Comparison of ENCODE assay signal across 23 cellular contexts in the genomic region with DNA sequence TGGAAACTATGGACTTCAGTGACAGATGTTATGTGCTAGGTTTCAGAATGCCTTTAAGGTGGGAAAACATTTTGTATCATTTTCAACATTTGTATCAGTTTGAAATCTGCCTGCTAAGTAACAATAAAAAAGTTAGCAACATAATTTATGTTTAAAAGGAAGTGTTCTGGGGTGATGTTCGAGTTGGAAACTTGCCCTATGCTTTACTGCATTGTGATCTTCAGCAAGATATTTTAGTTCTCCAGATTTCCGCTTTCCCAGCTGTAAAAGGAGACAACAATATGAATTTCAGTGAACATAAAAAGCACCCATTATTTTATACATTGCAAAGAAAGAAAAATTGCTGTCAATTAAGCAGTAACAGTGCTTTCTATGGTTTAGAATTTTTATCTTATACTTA.
A peak's percentile ranks its signal among the peaks of the same experiment; 100 is the strongest.
DNase-seq lines count a peak whose midpoint lies in the region; ATAC-seq and TF ChIP-seq lines count a peak whose summit lies in the region.
"Had no signal": no experiment of that assay in that cellular context is flagged by ENCODE, and none has a peak within 500 bp of the region (broad histone marks: within the 10 kb centered on the region; RNA-seq: fewer than 3 reads in every experiment).

No MANE protein-coding gene starts in this region.

- no peak overlapping the region for H3K4me2 ChIP-seq in Karpas-422 (ENCODE audit: low read depth, low read length, poor library complexity, severe bottlenecking)
- H3K4me2 ChIP-seq: A549, PC-9 had no signal

- no peaks in the 10 kb centered on the region for H3K79me2 ChIP-seq in Karpas-422 (ENCODE audit: low read length)

- no peak overlapping the region for H3K4me3 Mint-ChIP-seq in nephron
- H3K4me3 Mint-ChIP-seq: CD4-positive, alpha-beta T cell had no signal

- TF ChIP-seq CTCF in heart right ventricle (IDR thresholded peaks at IDR 0.05) (no peak), astrocyte of the spinal cord (IDR thresholded peaks at IDR 0.05; ENCODE audit: low read depth, low read length) (no peak), fibroblast of villous mesenchyme (IDR thresholded peaks at IDR 0.05; ENCODE audit: insufficient read depth, low read depth, low read length) (no peak), nephron (IDR thresholded peaks at IDR 0.05; ENCODE audit: unreplicated experiment in 3 of 3) (no peak), GM10266 (IDR thresholded peaks at IDR 0.05; ENCODE audit: control insufficient read depth, insufficient read depth, low read depth, missing control alignments) (no peak)

- in situ Hi-C loops in astrocyte of the spinal cord (cut with HindIII; ENCODE audit: low sequenced_read_pairs) = no loop called here

- peak overlapping the region; percentile 3 to 85 (median 52) for H3K27ac Mint-ChIP-seq in nephron
- H3K27ac Mint-ChIP-seq: CD4-positive, alpha-beta T cell had no signal

- ATAC-seq in heart right ventricle (no peak), Right ventricle myocardium inferior (no peak)
- ATAC-seq: A549, HepG2 had no signal

- H3K36me3 ChIP-seq in heart right ventricle (peaks cover 0 to 42% (median 0%) of the 10 kb centered on the region in 9 donors), Karpas-422 (ENCODE audit: insufficient read depth, low read length) (no peaks in the 10 kb centered on the region)

- no peaks in the 10 kb centered on the region for H3K27me3 Mint-ChIP-seq in nephron (ENCODE audit: low read depth)
- H3K27me3 Mint-ChIP-seq: CD4-positive, alpha-beta T cell had no signal

- H3K27ac ChIP-seq in heart right ventricle (peak overlapping the region; percentile 1 to 59 (median 52)), Karpas-422 (ENCODE audit: low read length) (no peak overlapping the region)
- H3K27ac ChIP-seq: A549; BLaER1 treated with 17β-estradiol and CSF1 and Interleukin-3, amounts not matched to agents 10 nM and 100 nM; PC-9 had no signal

- WGBS in heart right ventricle, 2 donors = 47 to 57% methylated on average over 2 of the region's 2 CpGs

- DNase-seq in heart right ventricle (no peak), Right ventricle myocardium inferior (ENCODE audit: missing footprints) (no peak), astrocyte of the spinal cord (ENCODE audit: low read depth, low spot score) (peak; percentile 6), fibroblast of villous mesenchyme (ENCODE audit: low read depth) (peak; percentile 63), NCI-H524 treated with DMSO at 0.1 percent for 48 hours (lab: John Stamatoyannopoulos, UW) (no peak), Karpas-422 (no peak), GM10266 (ENCODE audit: extremely low spot score) (no peak)
- DNase-seq: AML-193; CD4-positive, alpha-beta T cell; DMS53; MV-4-11; NCI-H1105 treated with DMSO at 0.1 percent for 48 hours; NCI-H146; NCI-H1930; NCI-H446; NCI-H526; NCI-H82; PC-9; SHP77 had no signal

- H3K9ac ChIP-seq in Karpas-422 (ENCODE audit: low read length) = no peak overlapping the region
- H3K9ac ChIP-seq: BLaER1 treated with 17β-estradiol and CSF1 and Interleukin-3, amounts not matched to agents 10 nM and 100 nM had no signal

- H3K36me3 Mint-ChIP-seq in nephron (ENCODE audit: low read depth) = peaks cover 12% of the 10 kb centered on the region

- H3K9me3 ChIP-seq in heart right ventricle = no peaks in the 10 kb centered on the region
- H3K9me3 ChIP-seq in Karpas-422 (ENCODE audit: low read length) = no peaks in the 10 kb centered on the region
- H3K9me3 ChIP-seq: A549 had no signal

- peaks cover 7% of the 10 kb centered on the region for H3K4me1 Mint-ChIP-seq in nephron

- H3K4me3 ChIP-seq in heart right ventricle (no peak overlapping the region), astrocyte of the spinal cord (ENCODE audit: low read depth, low read length) (no peak overlapping the region), fibroblast of villous mesenchyme (ENCODE audit: low read depth, low read length) (no peak overlapping the region), Karpas-422 (ENCODE audit: low read length) (no peak overlapping the region)
- H3K4me3 ChIP-seq: A549; BLaER1 treated with 17β-estradiol and CSF1 and Interleukin-3, amounts not matched to agents 10 nM and 100 nM; PC-9 had no signal

- no peaks in the 10 kb centered on the region for H3K27me3 ChIP-seq in heart right ventricle
- H3K27me3 ChIP-seq in Karpas-422 (ENCODE audit: low read length) = no peaks in the 10 kb centered on the region
- H3K27me3 ChIP-seq: BLaER1 treated with 17β-estradiol and CSF1 and Interleukin-3, amounts not matched to agents 10 nM and 100 nM had no signal

- no peaks in the 10 kb centered on the region for H4K20me1 ChIP-seq in Karpas-422 (ENCODE audit: insufficient read depth, low read depth, low read length)
- H4K20me1 ChIP-seq: BLaER1 treated with 17β-estradiol and CSF1 and Interleukin-3, amounts not matched to agents 10 nM and 100 nM had no signal

- H2AFZ ChIP-seq in Karpas-422 (ENCODE audit: low read length) = no peak overlapping the region
- H2AFZ ChIP-seq: PC-9 had no signal

- H3K4me1 ChIP-seq in heart right ventricle (peaks cover 0 to 41% (median 18%) of the 10 kb centered on the region in 9 donors), Karpas-422 (ENCODE audit: low read length) (no peaks in the 10 kb centered on the region)
- H3K4me1 ChIP-seq: A549 had no signal

- peaks cover 7% of the 10 kb centered on the region for H3K9me3 Mint-ChIP-seq in nephron
- H3K9me3 Mint-ChIP-seq: CD4-positive, alpha-beta T cell had no signal

- no peaks in the 10 kb centered on the region for H3K9me2 ChIP-seq in Karpas-422 (replicated peaks; ENCODE audit: insufficient read depth, low read length)

- intact Hi-C loops in heart right ventricle (cut with DNase I) = no loop called here
- intact Hi-C loops in Right ventricle myocardium inferior (cut with DNase I) = no loop called here

Comparison
In these comparisons a context has a peak if more than half of its experiments do, and no peak if none do; other contexts are left out.
1. DNase-seq: peak in astrocyte of the spinal cord (single experiment) and fibroblast of villous mesenchyme (single experiment); none in heart right ventricle (0 of 2), Right ventricle myocardium inferior (single experiment), NCI-H524 treated with DMSO at 0.1 percent for 48 hours (single experiment), Karpas-422 (single experiment) and GM10266 (single experiment).